In genomic region chr2:84923009-84923408, GRCh38 we compare ENCODE assay signal across 16 cellular contexts. TPM values are rescaled to one million over a fixed set of nuclear protein-coding genes. Genes with fewer than 3 reads are reported as not detected.
"Had no signal": no experiment of that assay in that cellular context is flagged by ENCODE, and none has a peak within 500 bp of the region (broad histone marks: within the 10 kb centered on the region; RNA-seq: fewer than 3 reads in every experiment).

No MANE protein-coding gene starts in this region.

- H3K9me3 ChIP-seq: lower lobe of right lung, neutrophil, suprapubic skin had no signal

- DNase-seq: activated CD4-positive, CD25-positive, alpha-beta regulatory T cell treated with anti-CD3 and anti-CD28 coated beads, Interleukin-2, amount 50 U/mL, for 72 hours; activated T-cell treated with anti-CD3 and anti-CD28 coated beads for 4 hours; caudate nucleus; effector memory CD4-positive, alpha-beta T cell; hypothalamus; kidney glomerular epithelial cell; lower lobe of right lung; naive B cell; retina; stimulated activated naive CD4-positive, alpha-beta T cell had no signal

- H3K27ac Mint-ChIP-seq: type B pancreatic cell had no signal

- H3K4me3 ChIP-seq: coronary artery, lower lobe of right lung, SK-N-MC, smooth muscle cell, suprapubic skin had no signal

- H3K27me3 Mint-ChIP-seq: naive B cell had no signal

- H3K9me3 Mint-ChIP-seq: type B pancreatic cell had no signal

- H3K27me3 ChIP-seq: neutrophil, suprapubic skin had no signal

- H3K27ac ChIP-seq: coronary artery, neutrophil, SK-N-MC, suprapubic skin had no signal

- H3K4me3 Mint-ChIP-seq: type B pancreatic cell had no signal

- H3K36me3 ChIP-seq: lower lobe of right lung, neutrophil, suprapubic skin had no signal

- H3K36me3 Mint-ChIP-seq: naive B cell, type B pancreatic cell had no signal

- ATAC-seq: lower lobe of right lung had no signal

RNA-seq across cellular contexts. Expression of gene TRABD2A, which starts 42.1 kb away (rescaled TPM):
- total RNA-seq: smooth muscle cell had no signal
